Comparison of ENCODE assay signal across 15 cellular contexts in genomic region chr17:81312624-81313325, GRCh38. TPM values are rescaled to one million over a fixed set of nuclear protein-coding genes. Genes with fewer than 3 reads are reported as not detected.
A peak's percentile ranks its signal among the peaks of the same experiment; 100 is the strongest.
DNase-seq lines count a peak whose midpoint lies in the region; ATAC-seq and TF ChIP-seq lines count a peak whose summit lies in the region.
"Had no signal": no experiment of that assay in that cellular context is flagged by ENCODE, and none has a peak within 500 bp of the region (broad histone marks: within the 10 kb centered on the region; RNA-seq: fewer than 3 reads in every experiment).

No MANE protein-coding gene starts in this region.

- H3K4me1 Mint-ChIP-seq in glutamatergic neuron (ENCODE audit: low read depth, unreplicated experiment): peaks cover 9% of the 10 kb centered on the region

- no peaks in the 10 kb centered on the region for H3K9me3 ChIP-seq in SJCRH30 (replicated peaks)
- H3K9me3 ChIP-seq: A549 had no signal

- TF ChIP-seq CTCF in astrocyte of the spinal cord (IDR thresholded peaks at IDR 0.05; ENCODE audit: low read depth, low read length) (no peak), glutamatergic neuron (IDR thresholded peaks at IDR 0.05; ENCODE audit: partially characterized antibody, unreplicated experiment) (no peak)

- H3K4me3 Mint-ChIP-seq in glutamatergic neuron (ENCODE audit: unreplicated experiment): no peak overlapping the region
- H3K4me3 Mint-ChIP-seq: CD8-positive, alpha-beta T cell; H9 had no signal

- intact Hi-C loops in Right ventricle myocardium inferior (cut with DNase I): no loop called here
- intact Hi-C loops in Right ventricle myocardium superior (cut with DNase I): no loop called here
- intact Hi-C loops in left colon (cut with DNase I, micrococcal nuclease): no loop called here

- no peak overlapping the region for H3K4me3 ChIP-seq in astrocyte of the spinal cord (ENCODE audit: low read depth, low read length)
- H3K4me3 ChIP-seq in SJCRH30: no peak overlapping the region
- H3K4me3 ChIP-seq: A549 had no signal

- H3K27me3 Mint-ChIP-seq in glutamatergic neuron (ENCODE audit: unreplicated experiment): peaks cover 5% of the 10 kb centered on the region

- ATAC-seq in Right ventricle myocardium inferior: no peak
- ATAC-seq in Right ventricle myocardium superior (ENCODE audit: poor library complexity): no peak
- no peak for ATAC-seq in left colon
- no peak for ATAC-seq in GM19467 (IDR thresholded peaks at IDR 0.05; ENCODE audit: unreplicated experiment)
- ATAC-seq: A549; CD8-positive, alpha-beta T cell had no signal

- in situ Hi-C loops in astrocyte of the spinal cord (cut with HindIII; ENCODE audit: low sequenced_read_pairs): no loop called here

- H3K36me3 Mint-ChIP-seq in glutamatergic neuron (ENCODE audit: unreplicated experiment): no peaks in the 10 kb centered on the region
- H3K36me3 Mint-ChIP-seq: CD8-positive, alpha-beta T cell had no signal

- DNase-seq in Right ventricle myocardium inferior (ENCODE audit: missing footprints) (peak; percentile 53), Right ventricle myocardium superior (no peak), astrocyte of the spinal cord (ENCODE audit: low read depth, low spot score) (peak; percentile 10), glutamatergic neuron (peak; percentile 8), left colon (no peak), SJCRH30 (no peak)
- DNase-seq: AML-193; Calu3; CD8-positive, alpha-beta T cell; DMS79 treated with DMSO at 0.1 percent for 48 hours; GF-D8; H9 had no signal

- H3K4me1 ChIP-seq in SJCRH30: peaks cover 64% of the 10 kb centered on the region

- H3K27ac Mint-ChIP-seq in glutamatergic neuron (ENCODE audit: unreplicated experiment): no peak overlapping the region
- H3K27ac Mint-ChIP-seq: CD8-positive, alpha-beta T cell had no signal

- no peak overlapping the region for H3K27ac ChIP-seq in SJCRH30
- H3K27ac ChIP-seq: 22Rv1, A549 had no signal

- peaks cover 4% of the 10 kb centered on the region for H3K9me3 Mint-ChIP-seq in glutamatergic neuron (ENCODE audit: unreplicated experiment)
- H3K9me3 Mint-ChIP-seq: CD8-positive, alpha-beta T cell had no signal

- H3K27me3 ChIP-seq in SJCRH30: no peaks in the 10 kb centered on the region

- no peaks in the 10 kb centered on the region for H3K36me3 ChIP-seq in SJCRH30

RNA-seq across cellular contexts. Expression of gene SLC38A10, which starts 17.7 kb away (rescaled TPM):
- total RNA-seq in Right ventricle myocardium inferior (44.6 TPM), Right ventricle myocardium superior (41.3 TPM), glutamatergic neuron (ENCODE audit: unreplicated experiment) (92.4 TPM), left colon (10 to 100 TPM; 84.7 to 86.7 TPM)
- 97.0 and 99.8 TPM in 2 replicates for total RNA-seq in SJCRH30 (2014; rRNA removed; shearing (Covaris generic))

Comparison
In these comparisons a context has a peak if more than half of its experiments do, and no peak if none do; other contexts are left out.
1. DNase-seq: peak in Right ventricle myocardium inferior (single experiment), astrocyte of the spinal cord (single experiment) and glutamatergic neuron (single experiment); none in Right ventricle myocardium superior (single experiment), left colon (0 of 2) and SJCRH30 (0 of 2).